8 cellular contexts compared by ENCODE assay signal in genomic region chr3:21170964-21171363, GRCh38.
A peak's percentile ranks its signal among the peaks of the same experiment; 100 is the strongest.
DNase-seq lines count a peak whose midpoint lies in the region; ATAC-seq and TF ChIP-seq lines count a peak whose summit lies in the region.
"Had no signal": no experiment of that assay in that cellular context is flagged by ENCODE, and none has a peak within 500 bp of the region (broad histone marks: within the 10 kb centered on the region; RNA-seq: fewer than 3 reads in every experiment).

No MANE protein-coding gene starts in this region.

- H3K36me3 ChIP-seq in SU-DHL-6 (ENCODE audit: low read length) = no peaks in the 10 kb centered on the region

- H3F3A ChIP-seq in SU-DHL-6 (ENCODE audit: insufficient read depth) = no peaks in the 10 kb centered on the region

- H2AFZ ChIP-seq in SU-DHL-6 (ENCODE audit: low read depth, low read length, severe bottlenecking) = no peak overlapping the region

- H3K27me3 ChIP-seq in SU-DHL-6 (ENCODE audit: low read length) = no peaks in the 10 kb centered on the region

- H3K4me3 ChIP-seq in SU-DHL-6 (ENCODE audit: insufficient read depth, low read length, poor library complexity, severe bottlenecking) = no peak overlapping the region

- no peak overlapping the region for H3K4me2 ChIP-seq in SU-DHL-6 (ENCODE audit: low read depth, low read length, poor library complexity, severe bottlenecking)

- H3K27ac ChIP-seq in SU-DHL-6 (ENCODE audit: low read depth, low read length) = no peak overlapping the region

- peak; percentile 32 for TF ChIP-seq CTCF in SU-DHL-6 (IDR thresholded peaks at IDR 0.05; ENCODE audit: insufficient read depth, low read length, poor library complexity, severe bottlenecking)

- DNase-seq in ELR (ENCODE audit: low read depth) (peak; percentile 0), medulla oblongata (ENCODE audit: extremely low spot score) (peak; percentile 6)
- no peak for DNase-seq in activated CD4-positive, alpha-beta T cell treated with anti-CD3 and anti-CD28 coated beads, Interleukin-2, amount 50 U/mL, for 48 hours
- DNase-seq: activated CD4-positive, alpha-beta T cell treated with anti-CD3 and anti-CD28 coated beads, Interleukin-2, amount 10 ng/mL, durations not matched to agents 7 days and 5 days had no signal

- H4K20me1 ChIP-seq in SU-DHL-6 (ENCODE audit: low read depth, low read length) = no peaks in the 10 kb centered on the region

- no peaks in the 10 kb centered on the region for H3K9me2 ChIP-seq in SU-DHL-6 (replicated peaks; ENCODE audit: insufficient read depth, low read length)

- no peak overlapping the region for H3K9ac ChIP-seq in SU-DHL-6 (ENCODE audit: low read length)

- ATAC-seq in HG03159 (IDR thresholded peaks at IDR 0.05; ENCODE audit: unreplicated experiment) (peak; percentile 72), HG03097 (IDR thresholded peaks at IDR 0.05; ENCODE audit: low FRiP score, unreplicated experiment) (no peak), GM19467 (IDR thresholded peaks at IDR 0.05; ENCODE audit: unreplicated experiment) (no peak)

- H3K9me3 ChIP-seq in SU-DHL-6 (ENCODE audit: insufficient read depth, low read length) = no peaks in the 10 kb centered on the region

- no peaks in the 10 kb centered on the region for H3K79me2 ChIP-seq in SU-DHL-6 (ENCODE audit: insufficient read depth, low read length)

Comparison
In these comparisons a context has a peak if more than half of its experiments do, and no peak if none do; other contexts are left out.
1. DNase-seq: peak in ELR (single experiment) and medulla oblongata (single experiment); none in activated CD4-positive, alpha-beta T cell treated with anti-CD3 and anti-CD28 coated beads, Interleukin-2, amount 50 U/mL, for 48 hours (0 of 2).